19 cellular contexts compared by ENCODE assay signal in genomic region chr5:106874974-106875373, GRCh38.
"Had no signal": no experiment of that assay in that cellular context is flagged by ENCODE, and none has a peak within 500 bp of the region (broad histone marks: within the 10 kb centered on the region; RNA-seq: fewer than 3 reads in every experiment).

No MANE protein-coding gene starts in this region.

- H3K4me1 ChIP-seq: ascending aorta, SJSA1 had no signal

- H3K4me3 ChIP-seq: ascending aorta, cardiac muscle cell, MG63, SJSA1 had no signal

- H3K9ac ChIP-seq: SK-N-SH had no signal

- H3K36me3 ChIP-seq: ascending aorta, cardiac muscle cell, MG63, SJSA1 had no signal

- ATAC-seq: activated CD8-positive, alpha-beta T cell treated with anti-CD3 and anti-CD28 coated beads for 36 hours had no signal

- H3K27me3 ChIP-seq: ascending aorta, cardiac muscle cell, MG63, SJSA1 had no signal

- DNase-seq: activated CD4-positive, alpha-beta T cell treated with anti-CD3 and anti-CD28 coated beads, Interleukin-2, amount 10 ng/mL, durations not matched to agents 24 days and 14 days; activated CD4-positive, alpha-beta T cell treated with anti-CD3 and anti-CD28 coated beads, Interleukin-2, amount 50 U/mL, for 4 hours; activated CD8-positive, alpha-beta T cell treated with anti-CD3 and anti-CD28 coated beads for 36 hours; activated gamma-delta T cell; activated naive CD4-positive, alpha-beta T cell treated with Interleukin-2 at 50 U/mL for 16 hours; activated naive CD8-positive, alpha-beta T cell treated with anti-CD3 and anti-CD28 coated beads, Interleukin-2, amount 10 ng/mL, durations not matched to agents 7 days and 5 days; activated T-cell treated with anti-CD3 and anti-CD28 coated beads, Interleukin-2, amount 50 U/mL, for 1 hour; Kasumi-1; MG63; NCI-H1105; NCI-H1417 treated with DMSO at 0.1 percent for 48 hours; NCI-H187 treated with DMSO at 0.1 percent for 48 hours; NCI-H345; NCI-H524 treated with DMSO at 0.1 percent for 48 hours; SHP77 treated with DMSO at 0.1 percent for 48 hours; SK-N-SH had no signal

- H3K9me3 ChIP-seq: ascending aorta, SK-N-SH had no signal

- H3K4me2 ChIP-seq: SK-N-SH had no signal

- H3K27ac ChIP-seq: ascending aorta, cardiac muscle cell, SJSA1 had no signal
